In genomic region chr22:19641254-19641982, GRCh38 we compare ENCODE assay signal across 9 cellular contexts.
DNase-seq lines count a peak whose midpoint lies in the region; ATAC-seq, FAIRE-seq and TF ChIP-seq lines count a peak whose summit lies in the region.
"Had no signal": no experiment of that assay in that cellular context is flagged by ENCODE, and none has a peak within 500 bp of the region (broad histone marks: within the 10 kb centered on the region; RNA-seq: fewer than 3 reads in every experiment).

No MANE protein-coding gene starts in this region.

- H3K9ac ChIP-seq in K562 (ENCODE audit: insufficient read depth in 1 of 2, low read depth in 2 of 2, low read length in 2 of 2) (peak overlapping the region; percentile 33 to 38), keratinocyte (ENCODE audit: control insufficient read depth, extremely low read depth, insufficient read depth, low read length) (no peak overlapping the region)
- H3K9ac ChIP-seq: BLaER1 treated with 17β-estradiol and CSF1 and Interleukin-3, amounts not matched to agents 10 nM and 100 nM had no signal

- no TSS peak for BruUV-seq in K562 (replicated peaks; lab: Mats Ljungman, UMichigan)

- peak overlapping the region; percentile 64 for H3K4me2 ChIP-seq in K562 (ENCODE audit: insufficient read depth, low read length)
- peak overlapping the region; percentile 29 for H3K4me2 ChIP-seq in keratinocyte (ENCODE audit: control insufficient read depth, extremely low read depth, insufficient read depth, low read depth, low read length)
- H3K4me2 ChIP-seq: BLaER1 treated with 17β-estradiol and CSF1 and Interleukin-3, amounts not matched to agents 10 nM and 100 nM had no signal

- no peak for TF ChIP-seq POLR2A in K562 (conservative IDR thresholded peaks at IDR 0.05)
- no peak for TF ChIP-seq POLR2A in upper lobe of left lung (IDR thresholded peaks at IDR 0.05)

- peak; percentile 91 for FAIRE-seq in K562 (lab: Jason Lieb, UNC)
- peak; percentile 48 for FAIRE-seq in keratinocyte (lab: Jason Lieb, UNC)

- H3K79me2 ChIP-seq in K562 (ENCODE audit: control insufficient read depth, insufficient read depth, low read length) (no peaks in the 10 kb centered on the region), keratinocyte (ENCODE audit: control insufficient read depth, insufficient read depth, low read length) (no peaks in the 10 kb centered on the region)

- peaks cover 2% of the 10 kb centered on the region for H3K9me3 ChIP-seq in K562 (replicated peaks; ENCODE audit: control insufficient read depth, insufficient read depth, low read depth, low read length)
- no peaks in the 10 kb centered on the region for H3K9me3 ChIP-seq in keratinocyte (ENCODE audit: control insufficient read depth, low read depth, low read length)
- H3K9me3 ChIP-seq in upper lobe of left lung = no peaks in the 10 kb centered on the region

- H2AFZ ChIP-seq in K562 (ENCODE audit: low read depth, low read length) (peak overlapping the region; percentile 96), keratinocyte (ENCODE audit: control insufficient read depth, low read length) (peak overlapping the region; percentile 51)

- H3K9me1 ChIP-seq in K562 (ENCODE audit: control insufficient read depth, insufficient read depth, low read length) (peaks cover 4% of the 10 kb centered on the region), keratinocyte (ENCODE audit: control insufficient read depth, extremely low read depth, insufficient read depth, low read length) (no peaks in the 10 kb centered on the region)

- ATAC-seq in Right ventricle myocardium superior (ENCODE audit: poor library complexity) (no peak), K562 (peak; percentile 92), upper lobe of left lung (ENCODE audit: low FRiP score in 2 of 2) (no peak)

- whole genome bisulfite sequencing in K562 (ENCODE audit: insufficient coverage, low coverage, missing lambda C conversion rate) = 26% methylated on average over 24 of the region's 25 CpGs
- 51 to 53% methylated on average over 19 to 25 of the region's 25 CpGs for WGBS in upper lobe of left lung, 2 donors

- POLR2A ChIA-PET in K562 (lab: Yijun Ruan, JAX) = interaction anchor here (0.6 to 1.2 kb wide), 9 partner anchors 9 to 896 kb away, joined by 3 to 8 read pairs (median 3); no protein-coding TSS in a partner anchor

- H3K4me1 ChIP-seq in K562 (replicated peaks in 1 of 2; ENCODE audit: control insufficient read depth in 2 of 2, insufficient read depth in 2 of 2, low read length in 2 of 2) (peaks cover 37 to 42% of the 10 kb centered on the region in 2 experiments; a peak in 4 of 5 replicates), keratinocyte (ENCODE audit: control insufficient read depth, extremely low read depth, insufficient read depth, low read length) (no peaks in the 10 kb centered on the region), upper lobe of left lung (peaks cover 0 to 7% (median 3%) of the 10 kb centered on the region in 4 donors)

- TF ChIP-seq EP300 in K562 (IDR thresholded peaks at IDR 0.05; ENCODE audit: low read length) (peak; percentile 54; the same call in 1 of the 2 replicates), upper lobe of left lung (IDR thresholded peaks at IDR 0.05) (no peak)

- H3K27me3 ChIP-seq in K562 (ENCODE audit: control insufficient read depth in 2 of 2, insufficient read depth in 2 of 2, low read length in 2 of 2) = peaks cover 0 to 10% of the 10 kb centered on the region in 2 experiments; a peak in 1 of 5 replicates
- H3K27me3 ChIP-seq in keratinocyte (ENCODE audit: control insufficient read depth, extremely low read depth, insufficient read depth, low read length) = peaks cover 15% of the 10 kb centered on the region
- H3K27me3 ChIP-seq in upper lobe of left lung = peaks cover 0 to 2% (median 0%) of the 10 kb centered on the region in 4 donors
- H3K27me3 ChIP-seq: BLaER1 treated with 17β-estradiol and CSF1 and Interleukin-3, amounts not matched to agents 10 nM and 100 nM had no signal

- in situ Hi-C loops in K562 (cut with MboI) = no loop called here

- H3K36me3 ChIP-seq in K562 (ENCODE audit: control insufficient read depth, insufficient read depth, low read length) (no peaks in the 10 kb centered on the region), keratinocyte (ENCODE audit: control insufficient read depth in 2 of 2, extremely low read depth in 1 of 2, insufficient read depth in 2 of 2, low read length in 2 of 2) (no peaks in the 10 kb centered on the region), upper lobe of left lung (no peaks in the 10 kb centered on the region)
- H3K36me3 ChIP-seq: BLaER1 treated with 17β-estradiol and CSF1 and Interleukin-3, amounts not matched to agents 10 nM and 100 nM had no signal

- TF ChIP-seq CTCF in K562 (IDR thresholded peaks at IDR 0.05 in 2 of 3, conservative IDR thresholded peaks at IDR 0.05 in 1 of 3; ENCODE audit: insufficient read depth in 2 of 3, low read depth in 1 of 3, low read length in 3 of 3) (peak; percentile 95 to 99 (median 95)), keratinocyte (optimal IDR thresholded peaks at IDR 0.05 in 1 of 3, IDR thresholded peaks at IDR 0.05 in 1 of 3, conservative IDR thresholded peaks at IDR 0.05 in 1 of 3; ENCODE audit: extremely low read depth in 1 of 3, insufficient read depth in 2 of 3, low read length in 3 of 3) (peak; percentile 56 to 73 (median 63)), upper lobe of left lung (IDR thresholded peaks at IDR 0.05) (peak in 5 of 6 experiments; percentile 11 to 48 (median 28))

- no peaks in the 10 kb centered on the region; the same call in 1 of the 2 replicates for H4K20me1 ChIP-seq in K562 (replicated peaks; ENCODE audit: control insufficient read depth, insufficient read depth, low read length)
- no peaks in the 10 kb centered on the region for H4K20me1 ChIP-seq in keratinocyte (ENCODE audit: control insufficient read depth, extremely low read depth, insufficient read depth, low read length)
- H4K20me1 ChIP-seq: BLaER1 treated with 17β-estradiol and CSF1 and Interleukin-3, amounts not matched to agents 10 nM and 100 nM had no signal

- CTCF ChIA-PET in K562 (lab: Yijun Ruan, JAX; ENCODE audit: low intra/inter-chr PET ratio) = interaction anchor here (0.6 to 1.7 kb wide), 2 partner anchors 11 to 1813 kb away, joined by 7 to 8 read pairs; no protein-coding TSS in a partner anchor

- peak; percentile 63 for DNase-seq in cardiac septum (ENCODE audit: low spot score)
- no peak for DNase-seq in Right ventricle myocardium superior
- DNase-seq in K562 (ENCODE audit: extremely low read depth in 1 of 4, low spot score in 3 of 4) = peak; percentile 92 to 94 (median 92)
- DNase-seq in keratinocyte (ENCODE audit: low read depth, low spot score) = no peak
- DNase-seq in upper lobe of left lung = peak in 1 of 2 donors; percentile 34
- DNase-seq in NK-92 treated with Interleukin-12 subunit alpha and Interleukin-12 subunit beta, amount 100 ng/mL, for 24 hours (lab: John Stamatoyannopoulos, UW) = no peak
- no peak for DNase-seq in stimulated activated CD4-positive, alpha-beta T cell treated with anti-CD3 and anti-CD28 coated beads, Interleukin-2, amount 100 ng/mL, for 48 hours
- DNase-seq in effector CD8-positive, alpha-beta T cell (lab: John Stamatoyannopoulos, UW) = no peak

- TF ChIP-seq RAD21 in K562 (CRISPR knock-in tag; conservative IDR thresholded peaks at IDR 0.05 in 1 of 2, IDR thresholded peaks at IDR 0.05 in 1 of 2) = peak in 1 of 2 experiments; percentile 77; a peak in 3 of 4 replicates

- intact Hi-C loops in cardiac septum (cut with DNase I) = no loop called here
- intact Hi-C loops in Right ventricle myocardium superior (cut with DNase I) = no loop called here
- intact Hi-C loops in K562 (cut with micrococcal nuclease) = no loop called here

- dilution Hi-C loops in keratinocyte (cut with MboI; ENCODE audit: extremely low pct_ligation_motif_present, low sequenced_read_pairs) = no loop called here

- H3K4me3 ChIP-seq in K562 (no peak overlapping the region), keratinocyte (ENCODE audit: control insufficient read depth in 2 of 3, extremely low read depth in 1 of 3, insufficient read depth in 2 of 3, low read depth in 1 of 3, low read length in 3 of 3) (peak overlapping the region in 1 of 3 experiments; percentile 18), upper lobe of left lung (peak overlapping the region in 1 of 4 donors; percentile 6)
- H3K4me3 ChIP-seq: BLaER1 treated with 17β-estradiol and CSF1 and Interleukin-3, amounts not matched to agents 10 nM and 100 nM had no signal

- H3K27ac ChIP-seq in K562 (ENCODE audit: extremely low read depth, low read depth, low read length) (no peak overlapping the region), keratinocyte (ENCODE audit: control insufficient read depth, insufficient read depth, low read length) (no peak overlapping the region), upper lobe of left lung (no peak overlapping the region)
- H3K27ac ChIP-seq: BLaER1 treated with 17β-estradiol and CSF1 and Interleukin-3, amounts not matched to agents 10 nM and 100 nM had no signal

TF ChIP-seq in K562, 482 proteins besides CTCF, POLR2A, EP300 and RAD21 (continues in another document):
- TF ChIP-seq ZNF584 (CRISPR knock-in tag; IDR thresholded peaks at IDR 0.05; ENCODE audit: low read depth) (0 out of 2 replicates have a peak, but pooled peaks have one; percentile 69), BRD4 (IDR thresholded peaks at IDR 0.05) (0 out of 2 replicates have a peak, but pooled peaks have one; percentile 53), ZBTB5 (IDR thresholded peaks at IDR 0.05) (0 out of 2 replicates have a peak, but pooled peaks have one; percentile 34), HNRNPLL (IDR thresholded peaks at IDR 0.05; ENCODE audit: low read depth, low read length, poor library complexity, severe bottlenecking) (peak; percentile 70), PTRF (tag; IDR thresholded peaks at IDR 0.05) (no peak), ZNF668 (CRISPR knock-in tag; IDR thresholded peaks at IDR 0.05) (peak; percentile 78; the same call in 1 of the 2 replicates), ZNF764 (CRISPR knock-in tag; IDR thresholded peaks at IDR 0.05; ENCODE audit: low read depth) (peak; percentile 83), ZNF830 (CRISPR knock-in tag; IDR thresholded peaks at IDR 0.05) (no peak), MTA1 (IDR thresholded peaks at IDR 0.05; ENCODE audit: borderline replicate concordance) (peak; percentile 56; the same call in 1 of the 2 replicates)

Comparison
In these comparisons a context has a peak if more than half of its experiments do, and no peak if none do; other contexts are left out.
1. DNase-seq: peak in cardiac septum (single experiment) and K562 (4 of 4); none in Right ventricle myocardium superior (single experiment), keratinocyte (single experiment), NK-92 treated with Interleukin-12 subunit alpha and Interleukin-12 subunit beta, amount 100 ng/mL, for 24 hours (single experiment), stimulated activated CD4-positive, alpha-beta T cell treated with anti-CD3 and anti-CD28 coated beads, Interleukin-2, amount 100 ng/mL, for 48 hours (0 of 2) and effector CD8-positive, alpha-beta T cell (single experiment).
2. CTCF ChIP-seq: peak in every context shown above with its lines; median percentile 95 in K562; 63 in keratinocyte; 28 in upper lobe of left lung.